Comparison of ENCODE assay signal across 1 cellular context in genomic region chr1:40257688-40258444, GRCh38.
TF ChIP-seq lines count a peak whose summit lies in the region.

TSS of gene ZMPSTE24 (plus strand) at chr1:40258236. CDS start at chr1:40258272, 36 bp downstream.

TF ChIP-seq in HepG2, 621 proteins besides CTCF, POLR2A, EP300 and RAD21 (continued from another document and continues in another):
- TF ChIP-seq RARG (CRISPR knock-in tag; IDR thresholded peaks at IDR 0.05; ENCODE audit: low read depth) = no peak
- TF ChIP-seq E2F5 (CRISPR knock-in tag; conservative IDR thresholded peaks at IDR 0.05) = 0 out of 2 replicates have a peak, but pooled peaks have one; percentile 21
- peak; percentile 97 for TF ChIP-seq ZNF501 (CRISPR knock-in tag; IDR thresholded peaks at IDR 0.05)
- TF ChIP-seq KDM2A (CRISPR knock-in tag; IDR thresholded peaks at IDR 0.05; ENCODE audit: borderline replicate concordance, low read depth) = peak; percentile 95
- TF ChIP-seq ZSCAN21 (CRISPR knock-in tag; IDR thresholded peaks at IDR 0.05; ENCODE audit: borderline replicate concordance) = peak; percentile 54; the same call in 1 of the 2 replicates
- peak; percentile 79 for TF ChIP-seq ELF3 (CRISPR knock-in tag; IDR thresholded peaks at IDR 0.05)
- TF ChIP-seq NR2F1 (CRISPR knock-in tag; IDR thresholded peaks at IDR 0.05) = no peak
- TF ChIP-seq ETV5 (CRISPR knock-in tag; IDR thresholded peaks at IDR 0.05; ENCODE audit: borderline replicate concordance) = peak; percentile 75
- no peak for TF ChIP-seq AHR (CRISPR knock-in tag; IDR thresholded peaks at IDR 0.05)
- TF ChIP-seq WIZ (CRISPR knock-in tag; IDR thresholded peaks at IDR 0.05) = peak; percentile 18; the same call in 1 of the 2 replicates
- TF ChIP-seq ZBTB3 (CRISPR knock-in tag; IDR thresholded peaks at IDR 0.05; ENCODE audit: borderline replicate concordance, low read depth) = no peak
- TF ChIP-seq HES4 (CRISPR knock-in tag; IDR thresholded peaks at IDR 0.05; ENCODE audit: borderline replicate concordance) = peak; percentile 68; the same call in 1 of the 2 replicates
- peak; percentile 97 for TF ChIP-seq KDM5A (IDR thresholded peaks at IDR 0.05; ENCODE audit: borderline replicate concordance, low read length)
- TF ChIP-seq PBX3 (CRISPR knock-in tag; IDR thresholded peaks at IDR 0.05; ENCODE audit: borderline replicate concordance) = no peak; the same call in 1 of the 2 replicates
- peak; percentile 90 for TF ChIP-seq ZNF891 (CRISPR knock-in tag; IDR thresholded peaks at IDR 0.05)
- peak; percentile 57; the same call in 1 of the 2 replicates for TF ChIP-seq DRAP1 (CRISPR knock-in tag; IDR thresholded peaks at IDR 0.05)
- no peak for TF ChIP-seq ZNF30 (CRISPR knock-in tag; IDR thresholded peaks at IDR 0.05)
- TF ChIP-seq FOXC1 (CRISPR knock-in tag; IDR thresholded peaks at IDR 0.05; ENCODE audit: borderline replicate concordance) = no peak; the same call in 1 of the 2 replicates
- peak; percentile 79; the same call in 1 of the 2 replicates for TF ChIP-seq MEF2D (CRISPR knock-in tag; IDR thresholded peaks at IDR 0.05)
- TF ChIP-seq ZNF563 (CRISPR knock-in tag; IDR thresholded peaks at IDR 0.05) = peak; percentile 80; the same call in 1 of the 2 replicates
- TF ChIP-seq ZNF557 (CRISPR knock-in tag; IDR thresholded peaks at IDR 0.05) = no peak
- TF ChIP-seq MIER3 (CRISPR knock-in tag; IDR thresholded peaks at IDR 0.05; ENCODE audit: borderline replicate concordance) = peak; percentile 88
- peak; percentile 50 for TF ChIP-seq ZNF792 (CRISPR knock-in tag; IDR thresholded peaks at IDR 0.05)
- peak; percentile 84 for TF ChIP-seq YY1 (IDR thresholded peaks at IDR 0.05; ENCODE audit: insufficient read depth, insufficient replicate concordance, low read depth, low read length)
- TF ChIP-seq TERF1 (CRISPR knock-in tag; IDR thresholded peaks at IDR 0.05) = no peak
- TF ChIP-seq ZNF609 (CRISPR knock-in tag; IDR thresholded peaks at IDR 0.05; ENCODE audit: borderline replicate concordance) = peak; percentile 75
- TF ChIP-seq CEBPB (IDR thresholded peaks at IDR 0.05; ENCODE audit: borderline replicate concordance, low read depth, low read length) = no peak
- peak; percentile 52; the same call in 1 of the 2 replicates for TF ChIP-seq BCL6 (CRISPR knock-in tag; IDR thresholded peaks at IDR 0.05)
- TF ChIP-seq CREBL2 (CRISPR knock-in tag; IDR thresholded peaks at IDR 0.05; ENCODE audit: borderline replicate concordance) = no peak
- peak; percentile 71 for TF ChIP-seq ARID5B (CRISPR knock-in tag; IDR thresholded peaks at IDR 0.05)
- no peak for TF ChIP-seq DMTF1 (CRISPR knock-in tag; IDR thresholded peaks at IDR 0.05)
- 0 out of 2 replicates have a peak, but pooled peaks have one; percentile 51 for TF ChIP-seq TOE1 (CRISPR knock-in tag; IDR thresholded peaks at IDR 0.05)
- no peak for TF ChIP-seq ZNF253 (CRISPR knock-in tag; IDR thresholded peaks at IDR 0.05; ENCODE audit: borderline replicate concordance)
- peak; percentile 36; the same call in 1 of the 2 replicates for TF ChIP-seq HNF1A (IDR thresholded peaks at IDR 0.05; ENCODE audit: low read depth)
- peak; percentile 80; the same call in 1 of the 2 replicates for TF ChIP-seq HNF1A (CRISPR knock-in tag; IDR thresholded peaks at IDR 0.05; ENCODE audit: borderline replicate concordance)
- TF ChIP-seq SRF (IDR thresholded peaks at IDR 0.05; ENCODE audit: low read depth, low read length) = no peak; the same call in 1 of the 2 replicates
